10 cellular contexts compared by ENCODE assay signal in genomic region chr11:18749681-18750319, GRCh38. TPM values are rescaled to one million over a fixed set of nuclear protein-coding genes. Genes with fewer than 3 reads are reported as not detected.
DNase-seq lines count a peak whose midpoint lies in the region; ATAC-seq and TF ChIP-seq lines count a peak whose summit lies in the region.
"Had no signal": no experiment of that assay in that cellular context is flagged by ENCODE, and none has a peak within 500 bp of the region (broad histone marks: within the 10 kb centered on the region; RNA-seq: fewer than 3 reads in every experiment).

No MANE protein-coding gene starts in this region.

- no peak for TF ChIP-seq EP300 in transverse colon (IDR thresholded peaks at IDR 0.05; ENCODE audit: low read depth)

- H3K27ac Mint-ChIP-seq in CD14-positive monocyte, result peak overlapping the region in 1 of 7 donors; percentile 38

- no peak for TF ChIP-seq CTCF in transverse colon (IDR thresholded peaks at IDR 0.05)
- no peak for TF ChIP-seq CTCF in CD14-positive monocyte (IDR thresholded peaks at IDR 0.05)

- TF ChIP-seq POLR2A in transverse colon (IDR thresholded peaks at IDR 0.05), result no peak

- H3K4me3 ChIP-seq in transverse colon, result no peak overlapping the region

- H3K9me3 Mint-ChIP-seq in CD14-positive monocyte, result peaks cover 0 to 3% (median 0%) of the 10 kb centered on the region in 7 donors

- H3K36me3 Mint-ChIP-seq in CD14-positive monocyte, result no peaks in the 10 kb centered on the region

- in situ Hi-C loops in ACHN (cut with HindIII; ENCODE audit: low pct_ligation_motif_present, low pct_unique_long_range_greater_than_20kb, low sequenced_read_pairs), result no loop called here
- in situ Hi-C loops in transverse colon (cut with MboI; ENCODE audit: low pct_ligation_motif_present in 1 of 4, low pct_unique_long_range_greater_than_20kb in 1 of 4, low sequenced_read_pairs in 3 of 4), result loop anchor here in 2 of 4 donors (25.0 kb wide), 3 partner anchors 187 to 637 kb away; partner anchors contain the start of genes SAAL1 (in 2 of the 2) and TSG101 (in 1 of the 2)

- peaks cover 4% of the 10 kb centered on the region for H3K4me1 Mint-ChIP-seq in CD14-positive monocyte

- H3K27me3 Mint-ChIP-seq in CD14-positive monocyte (ENCODE audit: low read depth in 3 of 3), result peaks cover 0 to 4% (median 2%) of the 10 kb centered on the region in 3 donors

- H3K27me3 ChIP-seq in transverse colon, result no peaks in the 10 kb centered on the region

- ATAC-seq in HG02678 (IDR thresholded peaks at IDR 0.05; ENCODE audit: unreplicated experiment) (no peak), HG03521 (IDR thresholded peaks at IDR 0.05; ENCODE audit: unreplicated experiment) (no peak)

- H3K9me3 ChIP-seq in transverse colon, result no peaks in the 10 kb centered on the region

- 65% methylated on average over 12 of the region's 12 CpGs; no CpG with 5 or more reads in 1 of the 2 donors for WGBS in transverse colon (ENCODE audit: low coverage in 1 of 2), 2 donors

- intact Hi-C loops in transverse colon (cut with DNase I; ENCODE audit: low total_unique reads) (no loop called here), CD14-positive monocyte (cut with micrococcal nuclease) (no loop called here)

- no peaks in the 10 kb centered on the region for H3K36me3 ChIP-seq in transverse colon

- H3K4me3 Mint-ChIP-seq in CD14-positive monocyte, result no peak overlapping the region

- H3K4me1 ChIP-seq in transverse colon, result no peaks in the 10 kb centered on the region

- peak; percentile 78 for DNase-seq in ACHN
- DNase-seq in LHCN-M2 (ENCODE audit: low read depth), result peak; percentile 75
- peak; percentile 2 for DNase-seq in cerebellar cortex (ENCODE audit: low spot score)
- peak; percentile 24 for DNase-seq in left kidney (ENCODE audit: low read depth, low spot score)
- no peak for DNase-seq in transverse colon
- no peak for DNase-seq in CD14-positive monocyte (ENCODE audit: low spot score)

- H3K27ac ChIP-seq in transverse colon, result no peak overlapping the region
- H3K27ac ChIP-seq: C4-2B had no signal

RNA-seq across cellular contexts. Expression of gene IGSF22, which starts 23.8 kb away (rescaled TPM):
- total RNA-seq in LHCN-M2 (2014; rRNA removed) (not detected in 2 replicates), transverse colon (under 1 TPM in 1 of 4 donors, not detected in 3; 0.16 TPM)
- polyA plus RNA-seq in LHCN-M2 (2012), result 0.26 TPM
- not detected for polyA plus RNA-seq in CD14-positive monocyte
- total RNA-seq: NCI-H460 had no signal

RNA-seq across cellular contexts. Expression of gene PTPN5, which starts 41.8 kb away (rescaled TPM):
- total RNA-seq in LHCN-M2 (2014; rRNA removed) (not detected in 2 replicates), transverse colon (under 1 TPM in 2 of 4 donors, not detected in 2; 0.27 to 0.64 TPM)
- not detected for polyA plus RNA-seq in LHCN-M2 (2012)
- not detected for polyA plus RNA-seq in CD14-positive monocyte
- total RNA-seq: NCI-H460 had no signal

RNA-seq across cellular contexts. Expression of gene TMEM86A, which starts 51.2 kb away (rescaled TPM):
- total RNA-seq in LHCN-M2 (2014; rRNA removed), result 1.6 and 2.1 TPM in 2 replicates
- polyA plus RNA-seq in LHCN-M2 (2012), result 2.1 TPM
- total RNA-seq in transverse colon, result 1 to 10 TPM; 2.6 to 4.9 (median 3.6) TPM
- 1 to 10 TPM; 1.3 to 3.5 TPM for polyA plus RNA-seq in CD14-positive monocyte
- total RNA-seq: NCI-H460 had no signal

Comparison
In these comparisons a context has a peak if more than half of its experiments do, and no peak if none do; other contexts are left out.
1. DNase-seq: peak in ACHN (single experiment), LHCN-M2 (single experiment), cerebellar cortex (single experiment) and left kidney (single experiment); none in transverse colon (single experiment) and CD14-positive monocyte (single experiment).